Comparison of ENCODE assay signal across 10 cellular contexts in genomic region chr19:45402469-45403070, GRCh38. TPM values are rescaled to one million over a fixed set of nuclear protein-coding genes. Genes with fewer than 3 reads are reported as not detected.
DNase-seq lines count a peak whose midpoint lies in the region; ATAC-seq and TF ChIP-seq lines count a peak whose summit lies in the region.
"Had no signal": no experiment of that assay in that cellular context is flagged by ENCODE, and none has a peak within 500 bp of the region (broad histone marks: within the 10 kb centered on the region; RNA-seq: fewer than 3 reads in every experiment).

No MANE protein-coding gene starts in this region.

- no peaks in the 10 kb centered on the region for H3K9me3 ChIP-seq in transverse colon
- H3K9me3 ChIP-seq: SJSA1 had no signal

- WGBS in transverse colon (ENCODE audit: low coverage in 1 of 2), 2 donors: 27% methylated on average over 23 of the region's 32 CpGs; no CpG with 5 or more reads in 1 of the 2 donors

- TF ChIP-seq CTCF in activated CD8-positive, alpha-beta T cell treated with anti-CD3 and anti-CD28 coated beads for 36 hours (IDR thresholded peaks at IDR 0.05): peak; percentile 10
- peak in 4 of 5 experiments; percentile 22 to 52 (median 42) for TF ChIP-seq CTCF in transverse colon (IDR thresholded peaks at IDR 0.05)

- peak overlapping the region in 1 of 4 donors; percentile 2 for H3K4me3 ChIP-seq in transverse colon
- H3K4me3 ChIP-seq: SJSA1 had no signal

- intact Hi-C loops in activated CD8-positive, alpha-beta T cell treated with anti-CD3 and anti-CD28 coated beads for 36 hours (cut with micrococcal nuclease): no loop called here
- intact Hi-C loops in transverse colon (cut with DNase I; ENCODE audit: low total_unique reads): no loop called here

- no peak for TF ChIP-seq EP300 in transverse colon (IDR thresholded peaks at IDR 0.05; ENCODE audit: low read depth)

- no peaks in the 10 kb centered on the region for H3K9me3 Mint-ChIP-seq in activated CD8-positive, alpha-beta T cell treated with anti-CD3 and anti-CD28 coated beads for 36 hours
- H3K9me3 Mint-ChIP-seq in activated CD8-positive, alpha-beta T cell treated with anti-CD3 and anti-CD28 coated beads, Interleukin-2, amount 10 ng/mL, durations not matched to agents 7 days and 5 days (ENCODE audit: insufficient read depth): no peaks in the 10 kb centered on the region
- H3K9me3 Mint-ChIP-seq: CD8-positive, alpha-beta memory T cell had no signal

- in situ Hi-C loops in transverse colon (cut with MboI; ENCODE audit: low pct_ligation_motif_present in 1 of 4, low pct_unique_long_range_greater_than_20kb in 1 of 4, low sequenced_read_pairs in 3 of 4): no loop called here

- H3K4me1 ChIP-seq in transverse colon: peaks cover 11 to 54% (median 40%) of the 10 kb centered on the region in 4 donors

- H3K36me3 ChIP-seq in transverse colon: no peaks in the 10 kb centered on the region

- POLR2A ChIA-PET in activated CD8-positive, alpha-beta T cell treated with anti-CD3 and anti-CD28 coated beads for 36 hours (lab: Charles Lee): interaction anchor here (0.6 to 1.1 kb wide), 3 partner anchors 11 to 76 kb away, joined by 3 to 4 read pairs (median 4); no protein-coding TSS in a partner anchor
- POLR2A ChIA-PET in activated CD8-positive, alpha-beta T cell treated with anti-CD3 and anti-CD28 coated beads, Interleukin-2, amount 10 ng/mL, durations not matched to agents 7 days and 5 days (lab: Charles Lee): no interaction called here

- H3K27ac ChIP-seq in transverse colon: peak overlapping the region in 3 of 4 donors; percentile 21 to 45 (median 22)
- H3K27ac ChIP-seq: SJSA1 had no signal

- peaks cover 16% of the 10 kb centered on the region for H3K27me3 ChIP-seq in transverse colon
- H3K27me3 ChIP-seq: SJSA1 had no signal

- H3K27me3 Mint-ChIP-seq in activated CD8-positive, alpha-beta T cell treated with anti-CD3 and anti-CD28 coated beads for 36 hours: peaks cover 43% of the 10 kb centered on the region
- peaks cover 31% of the 10 kb centered on the region for H3K27me3 Mint-ChIP-seq in activated CD8-positive, alpha-beta T cell treated with anti-CD3 and anti-CD28 coated beads, Interleukin-2, amount 10 ng/mL, durations not matched to agents 7 days and 5 days (ENCODE audit: low read depth)

- no peak overlapping the region for H3K4me3 Mint-ChIP-seq in activated CD8-positive, alpha-beta T cell treated with anti-CD3 and anti-CD28 coated beads for 36 hours
- no peak overlapping the region for H3K4me3 Mint-ChIP-seq in activated CD8-positive, alpha-beta T cell treated with anti-CD3 and anti-CD28 coated beads, Interleukin-2, amount 10 ng/mL, durations not matched to agents 7 days and 5 days

- peaks cover 2% of the 10 kb centered on the region for H3K36me3 Mint-ChIP-seq in activated CD8-positive, alpha-beta T cell treated with anti-CD3 and anti-CD28 coated beads for 36 hours (ENCODE audit: low read depth)
- H3K36me3 Mint-ChIP-seq in activated CD8-positive, alpha-beta T cell treated with anti-CD3 and anti-CD28 coated beads, Interleukin-2, amount 10 ng/mL, durations not matched to agents 7 days and 5 days (ENCODE audit: low read depth): peaks cover 5% of the 10 kb centered on the region

- ATAC-seq in activated CD8-positive, alpha-beta T cell treated with anti-CD3 and anti-CD28 coated beads for 36 hours: no peak
- ATAC-seq in activated CD8-positive, alpha-beta T cell treated with anti-CD3 and anti-CD28 coated beads, Interleukin-2, amount 10 ng/mL, durations not matched to agents 7 days and 5 days: no peak
- ATAC-seq in HG02759 (IDR thresholded peaks at IDR 0.05; ENCODE audit: unreplicated experiment): no peak
- ATAC-seq in GM18873 (IDR thresholded peaks at IDR 0.05; ENCODE audit: low FRiP score, unreplicated experiment): no peak

- no peak for TF ChIP-seq POLR2A in transverse colon (IDR thresholded peaks at IDR 0.05)

- peaks cover 26% of the 10 kb centered on the region for H3K4me1 Mint-ChIP-seq in activated CD8-positive, alpha-beta T cell treated with anti-CD3 and anti-CD28 coated beads for 36 hours (ENCODE audit: low read depth)
- peaks cover 41% of the 10 kb centered on the region for H3K4me1 Mint-ChIP-seq in activated CD8-positive, alpha-beta T cell treated with anti-CD3 and anti-CD28 coated beads, Interleukin-2, amount 10 ng/mL, durations not matched to agents 7 days and 5 days (ENCODE audit: low read depth)

- DNase-seq in activated CD8-positive, alpha-beta T cell treated with anti-CD3 and anti-CD28 coated beads for 36 hours: no peak
- DNase-seq in activated CD8-positive, alpha-beta T cell treated with anti-CD3 and anti-CD28 coated beads, Interleukin-2, amount 10 ng/mL, durations not matched to agents 7 days and 5 days: no peak
- DNase-seq in activated naive CD4-positive, alpha-beta T cell treated with anti-CD3 and anti-CD28 coated beads, Interleukin-2, amount 50 U/mL, for 16 hours: peak; percentile 41
- DNase-seq in islet precursor cell (peak; percentile 93), transverse colon (peak; percentile 67), DMS153 (lab: John Stamatoyannopoulos, UW) (no peak)

- H3K27ac Mint-ChIP-seq in activated CD8-positive, alpha-beta T cell treated with anti-CD3 and anti-CD28 coated beads for 36 hours: no peak overlapping the region
- H3K27ac Mint-ChIP-seq in activated CD8-positive, alpha-beta T cell treated with anti-CD3 and anti-CD28 coated beads, Interleukin-2, amount 10 ng/mL, durations not matched to agents 7 days and 5 days: no peak overlapping the region

- CTCF ChIA-PET in activated CD8-positive, alpha-beta T cell treated with anti-CD3 and anti-CD28 coated beads for 36 hours (lab: Charles Lee): interaction anchor here (0.6 to 3.7 kb wide), 21 partner anchors 9 to 310 kb away, joined by 3 to 32 read pairs (median 4); no protein-coding TSS in a partner anchor
- CTCF ChIA-PET in activated CD8-positive, alpha-beta T cell treated with anti-CD3 and anti-CD28 coated beads, Interleukin-2, amount 10 ng/mL, durations not matched to agents 7 days and 5 days (lab: Charles Lee): interaction anchor here (0.7 to 6.1 kb wide), 12 partner anchors 8 to 83 kb away, joined by 3 to 64 read pairs (median 4); partner anchors contain the start of genes ERCC2 and FOSB

RNA-seq across cellular contexts. Expression of gene PPP1R13L, which starts 2.3 kb away (rescaled TPM):
- 1 to 10 TPM; 4.6 to 5.8 TPM for total RNA-seq in activated CD8-positive, alpha-beta T cell treated with anti-CD3 and anti-CD28 coated beads for 36 hours
- 10 to 100 TPM; 11.8 to 13.4 TPM for total RNA-seq in activated CD8-positive, alpha-beta T cell treated with anti-CD3 and anti-CD28 coated beads, Interleukin-2, amount 10 ng/mL, durations not matched to agents 7 days and 5 days
- total RNA-seq in transverse colon: 100 to 1,000 TPM in 1 of 4 donors, 10 to 100 TPM in 3; 28.5 to 298 (median 44.4) TPM

RNA-seq across cellular contexts. Expression of gene POLR1G, which starts 3.9 kb away (rescaled TPM):
- total RNA-seq in activated CD8-positive, alpha-beta T cell treated with anti-CD3 and anti-CD28 coated beads for 36 hours: 10 to 100 TPM in 1 of 2 experiments, 1 to 10 TPM in 1; 9.8 to 11.6 TPM
- total RNA-seq in activated CD8-positive, alpha-beta T cell treated with anti-CD3 and anti-CD28 coated beads, Interleukin-2, amount 10 ng/mL, durations not matched to agents 7 days and 5 days: 10 to 100 TPM in 1 of 2 experiments, 1 to 10 TPM in 1; 9.5 to 10.6 TPM
- 1 to 10 TPM in 3 of 4 donors, under 1 TPM in 1; 1.00 to 3.5 (median 1.2) TPM for total RNA-seq in transverse colon

RNA-seq across cellular contexts. Expression of gene ERCC1, which starts 21.1 kb away (rescaled TPM):
- total RNA-seq in activated CD8-positive, alpha-beta T cell treated with anti-CD3 and anti-CD28 coated beads for 36 hours: 10 to 100 TPM; 41.6 to 46.5 TPM
- 10 to 100 TPM; 57.5 to 64.8 TPM for total RNA-seq in activated CD8-positive, alpha-beta T cell treated with anti-CD3 and anti-CD28 coated beads, Interleukin-2, amount 10 ng/mL, durations not matched to agents 7 days and 5 days
- 10 to 100 TPM; 38.8 to 42.6 (median 40.0) TPM for total RNA-seq in transverse colon

RNA-seq across cellular contexts. Expression of gene ERCC2, which starts 32.2 kb away (rescaled TPM):
- 10 to 100 TPM; 23.2 to 25.6 TPM for total RNA-seq in activated CD8-positive, alpha-beta T cell treated with anti-CD3 and anti-CD28 coated beads for 36 hours
- total RNA-seq in activated CD8-positive, alpha-beta T cell treated with anti-CD3 and anti-CD28 coated beads, Interleukin-2, amount 10 ng/mL, durations not matched to agents 7 days and 5 days: 10 to 100 TPM; 23.7 to 24.4 TPM
- 10 to 100 TPM in 1 of 4 donors, 1 to 10 TPM in 3; 3.0 to 46.2 (median 9.2) TPM for total RNA-seq in transverse colon

Comparison
In these comparisons a context has a peak if more than half of its experiments do, and no peak if none do; other contexts are left out.
1. DNase-seq: peak in activated naive CD4-positive, alpha-beta T cell treated with anti-CD3 and anti-CD28 coated beads, Interleukin-2, amount 50 U/mL, for 16 hours (single experiment), islet precursor cell (single experiment) and transverse colon (single experiment); none in activated CD8-positive, alpha-beta T cell treated with anti-CD3 and anti-CD28 coated beads for 36 hours (single experiment), activated CD8-positive, alpha-beta T cell treated with anti-CD3 and anti-CD28 coated beads, Interleukin-2, amount 10 ng/mL, durations not matched to agents 7 days and 5 days (single experiment) and DMS153 (single experiment).